In genomic region chr12:115798309-115798917, GRCh38 we compare ENCODE assay signal across 29 cellular contexts.
"Had no signal": no experiment of that assay in that cellular context is flagged by ENCODE, and none has a peak within 500 bp of the region (broad histone marks: within the 10 kb centered on the region; RNA-seq: fewer than 3 reads in every experiment).

No MANE protein-coding gene starts in this region.

- DNase-seq: activated CD4-positive, alpha-beta T cell treated with anti-CD3 and anti-CD28 coated beads for 1 hour; activated CD4-positive, alpha-beta T cell treated with anti-CD3 and anti-CD28 coated beads, Interleukin-2, amount 10 ng/mL, durations not matched to agents 7 days and 5 days; activated CD8-positive, alpha-beta T cell treated with anti-CD3 and anti-CD28 coated beads for 36 hours; activated T-cell treated with anti-CD3 and anti-CD28 coated beads, Interleukin-2, amount 50 U/mL, for 4 hours; anterior cingulate cortex; endodermal cell; foreskin fibroblast; head of caudate nucleus; hippocampal formation; kidney; left colon; naive B cell; nephron progenitor cell; retina; stimulated activated CD4-positive, alpha-beta T cell treated with anti-CD3 and anti-CD28 coated beads, Interleukin-12 subunit alpha, Interleukin-12 subunit beta, amount 100 ng/mL, for 4 hours; stimulated activated CD4-positive, alpha-beta T cell treated with anti-CD3 and anti-CD28 coated beads, Interleukin-4, amount 100 ng/mL, for 1 hour; stimulated activated naive CD8-positive, alpha-beta T cell treated with anti-CD3 and anti-CD28 coated beads, Interleukin-15, Interleukin-2, amounts not matched to agents 100 U/mL and 50 U/mL, for 24 hours; trophoblast cell had no signal

- H3K9me3 ChIP-seq: neutrophil, thoracic aorta had no signal

- H3K27me3 Mint-ChIP-seq: activated CD4-positive, alpha-beta T cell treated with anti-CD3 and anti-CD28 coated beads, Interleukin-2, amount 10 ng/mL, durations not matched to agents 7 days and 5 days had no signal

- H3K9me3 Mint-ChIP-seq: activated naive CD4-positive, alpha-beta T cell treated with anti-CD3 and anti-CD28 coated beads, Interleukin-2, amount 50 U/mL, for 24 hours; activated T-cell treated with anti-CD3 and anti-CD28 coated beads, Interleukin-2, amount 50 U/mL, for 4 hours; dendritic cell treated with granulocyte-macrophage colony-stimulating factor and Interleukin-4, amounts not matched to agents 40 ng/mL and 50 ng/mL, for 4 days had no signal

- H3K4me3 Mint-ChIP-seq: activated CD4-positive, alpha-beta T cell treated with anti-CD3 and anti-CD28 coated beads, Interleukin-2, amount 10 ng/mL, durations not matched to agents 7 days and 5 days; activated CD8-positive, alpha-beta T cell treated with anti-CD3 and anti-CD28 coated beads for 36 hours; activated naive CD4-positive, alpha-beta T cell treated with anti-CD3 and anti-CD28 coated beads, Interleukin-2, amount 50 U/mL, for 24 hours; activated T-cell treated with anti-CD3 and anti-CD28 coated beads, Interleukin-2, amount 50 U/mL, for 4 hours; central memory CD8-positive, alpha-beta T cell; dendritic cell treated with granulocyte-macrophage colony-stimulating factor and Interleukin-4, amounts not matched to agents 40 ng/mL and 50 ng/mL, for 4 days; endodermal cell; mesothelial cell of epicardium; nephron progenitor cell; WTC11 had no signal

- H3K27me3 ChIP-seq: neutrophil had no signal

- H3K4me3 ChIP-seq: skin epidermis, thoracic aorta had no signal

- H3K27ac Mint-ChIP-seq: activated CD4-positive, alpha-beta T cell treated with anti-CD3 and anti-CD28 coated beads, Interleukin-2, amount 10 ng/mL, durations not matched to agents 7 days and 5 days; activated CD8-positive, alpha-beta T cell treated with anti-CD3 and anti-CD28 coated beads for 36 hours; activated naive CD4-positive, alpha-beta T cell treated with anti-CD3 and anti-CD28 coated beads, Interleukin-2, amount 50 U/mL, for 24 hours; activated T-helper 2 cell treated with anti-CD3 and anti-CD28 coated beads, Interferon-gamma antibody, Interleukin-2, Interleukin-4, amounts not matched to agents 10 μg/mL and 5 μg/mL and 100 μg/mL, durations not matched to agents 14 hours and 24 hours and 36 hours; dendritic cell treated with granulocyte-macrophage colony-stimulating factor and Interleukin-4, amounts not matched to agents 40 ng/mL and 50 ng/mL, for 4 days; endodermal cell; naive B cell; nephron progenitor cell; WTC11 had no signal

- H3K36me3 ChIP-seq: neutrophil, thoracic aorta had no signal

- H3K4me1 Mint-ChIP-seq: activated CD4-positive, alpha-beta T cell treated with anti-CD3 and anti-CD28 coated beads, Interleukin-2, amount 10 ng/mL, durations not matched to agents 7 days and 5 days; activated naive CD4-positive, alpha-beta T cell treated with anti-CD3 and anti-CD28 coated beads, Interleukin-2, amount 50 U/mL, for 24 hours; central memory CD8-positive, alpha-beta T cell; naive B cell; WTC11 had no signal

- H3K27ac ChIP-seq: neutrophil, skin epidermis, thoracic aorta had no signal

- H3K36me3 Mint-ChIP-seq: activated naive CD4-positive, alpha-beta T cell treated with anti-CD3 and anti-CD28 coated beads, Interleukin-2, amount 50 U/mL, for 24 hours; naive B cell had no signal

- ATAC-seq: activated CD8-positive, alpha-beta T cell treated with anti-CD3 and anti-CD28 coated beads for 36 hours; activated T-cell treated with anti-CD3 and anti-CD28 coated beads, Interleukin-2, amount 50 U/mL, for 4 hours; esophagus mucosa; left colon; sciatic nerve; stimulated activated naive CD8-positive, alpha-beta T cell treated with anti-CD3 and anti-CD28 coated beads, Interleukin-15, Interleukin-2, amounts not matched to agents 100 U/mL and 50 U/mL, for 24 hours; WTC11 had no signal
